In the genomic region with DNA sequence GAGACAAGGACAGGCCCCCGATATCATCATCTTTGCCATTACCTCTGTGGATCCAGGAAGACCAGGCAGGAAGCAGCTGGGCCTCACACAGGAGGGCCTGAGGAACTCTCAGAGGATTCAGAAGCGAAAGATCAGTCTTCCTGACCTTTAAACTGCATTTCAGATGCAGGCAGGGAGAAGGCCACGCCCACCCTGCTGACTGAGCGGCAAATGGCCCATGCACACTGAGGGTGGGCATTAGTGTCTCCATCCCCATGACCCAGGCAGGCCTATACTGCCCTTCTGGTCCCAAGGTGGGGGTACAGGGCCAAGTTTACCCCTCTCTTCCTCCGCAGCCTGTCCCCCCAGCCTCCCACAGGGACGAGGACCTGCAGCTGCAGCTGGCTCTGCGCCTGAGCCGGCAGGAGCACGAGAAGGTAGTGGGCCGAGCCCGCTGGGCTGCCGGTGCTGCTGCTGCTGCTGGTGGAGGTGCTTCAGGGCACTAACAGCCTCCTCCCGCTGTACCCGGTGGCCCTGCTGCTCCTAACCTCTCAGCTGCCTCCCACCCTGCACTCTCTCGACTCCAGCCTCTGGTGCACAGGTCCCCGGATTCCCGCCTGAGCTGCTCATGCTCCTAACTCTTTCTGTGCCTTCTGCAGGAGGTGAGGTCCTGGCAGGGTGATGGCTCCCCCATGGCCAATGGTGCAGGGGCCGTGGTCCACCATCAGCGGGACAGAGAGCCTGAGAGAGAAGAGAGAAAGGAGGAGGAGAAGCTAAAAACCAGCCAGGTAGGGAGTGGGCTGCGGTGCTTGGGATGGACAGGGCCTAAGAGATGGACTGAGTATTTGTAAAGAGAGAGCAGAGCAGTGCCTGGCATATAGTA, we compare ENCODE assay signal across 30 cellular contexts. TPM values are rescaled to one million over a fixed set of nuclear protein-coding genes. Genes with fewer than 3 reads are reported as not detected.
DNase-seq lines count a peak whose midpoint lies in the region; ATAC-seq, FAIRE-seq and TF ChIP-seq lines count a peak whose summit lies in the region.
"Had no signal": no experiment of that assay in that cellular context is flagged by ENCODE, and none has a peak within 500 bp of the region (broad histone marks: within the 10 kb centered on the region; RNA-seq: fewer than 3 reads in every experiment).

No MANE protein-coding gene starts in this region.

- CTCF ChIA-PET in WTC11 (lab: Charles Lee), result interaction anchor here (0.9 to 1.6 kb wide), 2 partner anchors 12 to 59 kb away, joined by 5 read pairs; no protein-coding TSS in a partner anchor

- intact Hi-C loops in testis (cut with DNase I; ENCODE audit: low total_unique reads), result no loop called here

- H3K36me3 Mint-ChIP-seq in WTC11, result peaks cover 13% of the 10 kb centered on the region; the same call in 1 of the 2 replicates
- H3K36me3 Mint-ChIP-seq: activated naive CD4-positive, alpha-beta T cell treated with anti-CD3 and anti-CD28 coated beads, Interleukin-2, amount 50 U/mL, for 72 hours; immature natural killer cell; natural killer cell had no signal

- H3K36me3 ChIP-seq in RWPE2 (ENCODE audit: low read depth) (peaks cover 41% of the 10 kb centered on the region), hepatocyte (replicated peaks; ENCODE audit: insufficient read depth, low read depth) (no peaks in the 10 kb centered on the region), small intestine (ENCODE audit: control insufficient read depth in 2 of 2, insufficient read depth in 2 of 2, low read length in 2 of 2) (no peaks in the 10 kb centered on the region), testis (ENCODE audit: low read depth, missing control alignments) (no peaks in the 10 kb centered on the region)
- H3K36me3 ChIP-seq: ascending aorta had no signal

- H3K4me3 ChIP-seq in RWPE2 (ENCODE audit: severe bottlenecking) (no peak overlapping the region), hepatocyte (no peak overlapping the region), small intestine (ENCODE audit: low read depth in 1 of 2, low read length in 2 of 2) (no peak overlapping the region), testis (no peak overlapping the region)
- H3K4me3 ChIP-seq: ascending aorta, GM23248, left ventricle myocardium inferior had no signal

- ATAC-seq in RWPE2 (ENCODE audit: low read depth) (no peak), WTC11 (no peak)
- ATAC-seq: activated naive CD4-positive, alpha-beta T cell treated with anti-CD3 and anti-CD28 coated beads, Interleukin-2, amount 50 U/mL, for 72 hours; activated T-helper 17 cell treated with anti-CD3 and anti-CD28 coated beads, Interleukin-2, amount 50 U/mL, for 72 hours; natural killer cell; right cardiac atrium had no signal

- H3K4me3 Mint-ChIP-seq in WTC11, result no peak overlapping the region
- H3K4me3 Mint-ChIP-seq: activated CD4-positive, alpha-beta T cell treated with anti-CD3 and anti-CD28 coated beads, Interleukin-2, amount 10 ng/mL, durations not matched to agents 7 days and 5 days; activated T-helper 17 cell treated with anti-CD3 and anti-CD28 coated beads, Interleukin-2, amount 50 U/mL, for 72 hours; immature natural killer cell; mesothelial cell of epicardium; natural killer cell had no signal

- no peaks in the 10 kb centered on the region for H4K20me1 ChIP-seq in hepatocyte (ENCODE audit: insufficient read depth, poor library complexity, severe bottlenecking)

- WGBS in hepatocyte (ENCODE audit: low lambda C conversion rate, missing lambda C conversion rate), result 86% methylated on average over 20 of the region's 20 CpGs
- 33 to 58% (median 49%) methylated on average over 19 to 20 of the region's 20 CpGs for WGBS in small intestine, 3 donors
- WGBS in testis, 2 donors, result 55 to 63% methylated on average over 19 to 20 of the region's 20 CpGs

- peaks cover 12% of the 10 kb centered on the region for H3K27me3 Mint-ChIP-seq in WTC11 (ENCODE audit: low read depth)

- peaks cover 5% of the 10 kb centered on the region for H3K79me2 ChIP-seq in hepatocyte

- H3K27me3 ChIP-seq in RWPE2 (ENCODE audit: insufficient read depth, poor library complexity, severe bottlenecking) (no peaks in the 10 kb centered on the region), hepatocyte (no peaks in the 10 kb centered on the region), small intestine (ENCODE audit: control insufficient read depth in 2 of 2, insufficient read depth in 2 of 2, low read length in 2 of 2) (no peaks in the 10 kb centered on the region), testis (no peaks in the 10 kb centered on the region)
- H3K27me3 ChIP-seq: ascending aorta had no signal

- no peaks in the 10 kb centered on the region for H3K9me3 Mint-ChIP-seq in WTC11
- H3K9me3 Mint-ChIP-seq: activated CD4-positive, alpha-beta T cell treated with anti-CD3 and anti-CD28 coated beads, Interleukin-2, amount 10 ng/mL, durations not matched to agents 7 days and 5 days; activated naive CD4-positive, alpha-beta T cell treated with anti-CD3 and anti-CD28 coated beads, Interleukin-2, amount 50 U/mL, for 72 hours; activated T-helper 17 cell treated with anti-CD3 and anti-CD28 coated beads, Interleukin-2, amount 50 U/mL, for 72 hours; immature natural killer cell; mesothelial cell of epicardium; natural killer cell had no signal

- H3K4me1 Mint-ChIP-seq in WTC11, result peaks cover 41% of the 10 kb centered on the region

- no peak for FAIRE-seq in small intestine (lab: Jason Lieb, UNC)
- FAIRE-seq: GM18507 had no signal

- TF ChIP-seq POLR2A in testis (IDR thresholded peaks at IDR 0.05), result no peak

- no peaks in the 10 kb centered on the region for H3K9me2 ChIP-seq in hepatocyte (replicated peaks; ENCODE audit: insufficient read depth)
- H3K9me2 ChIP-seq: SK-N-SH had no signal

- no peak for TF ChIP-seq CTCF in RWPE2 (IDR thresholded peaks at IDR 0.05; ENCODE audit: poor library complexity, severe bottlenecking)
- no peak for TF ChIP-seq CTCF in hepatocyte (IDR thresholded peaks at IDR 0.05; ENCODE audit: poor library complexity)
- no peak for TF ChIP-seq CTCF in WTC11 (IDR thresholded peaks at IDR 0.05)
- no peak for TF ChIP-seq CTCF in testis (IDR thresholded peaks at IDR 0.05)

- H3K4me1 ChIP-seq in RWPE2 (ENCODE audit: insufficient read depth, poor library complexity, severe bottlenecking), result peaks cover 33% of the 10 kb centered on the region
- peaks cover 37% of the 10 kb centered on the region for H3K4me1 ChIP-seq in hepatocyte (ENCODE audit: insufficient read depth)
- peaks cover 0 to 5% of the 10 kb centered on the region in 2 donors for H3K4me1 ChIP-seq in small intestine (ENCODE audit: control insufficient read depth in 2 of 2, insufficient read depth in 1 of 2, low read depth in 1 of 2, low read length in 1 of 2)
- peaks cover 42% of the 10 kb centered on the region for H3K4me1 ChIP-seq in testis

- peak overlapping the region; percentile 61 for H3K27ac ChIP-seq in RWPE2 (ENCODE audit: poor library complexity, severe bottlenecking)
- H3K27ac ChIP-seq in hepatocyte, result peak overlapping the region; percentile 74
- H3K27ac ChIP-seq in small intestine (ENCODE audit: low read depth in 1 of 2, low read length in 1 of 2), result peak overlapping the region; percentile 52
- H3K27ac ChIP-seq in testis, result no peak overlapping the region
- H3K27ac ChIP-seq: ascending aorta, GM23248, left ventricle myocardium inferior had no signal

- peak; percentile 30 for DNase-seq in DMS 273 (lab: John Stamatoyannopoulos, UW; ENCODE audit: unreplicated experiment)
- DNase-seq in DMS 273 treated with DMSO at 0.1 percent for 48 hours (lab: John Stamatoyannopoulos, UW), result no peak
- DNase-seq in RWPE2 (ENCODE audit: low spot score), result no peak
- peak; percentile 55 for DNase-seq in hepatocyte (ENCODE audit: low spot score)
- DNase-seq in small intestine, result peak; percentile 86
- no peak for DNase-seq in WTC11 (ENCODE audit: low spot score)
- DNase-seq in testis, result no peak
- DNase-seq in epidermal melanocyte (ENCODE audit: insufficient read length, low spot score), result no peak
- DNase-seq: 8988T; activated CD4-positive, alpha-beta T cell treated with anti-CD3 and anti-CD28 coated beads, Interleukin-2, amount 10 ng/mL, durations not matched to agents 7 days and 5 days; DMS79 treated with DMSO at 0.1 percent for 48 hours; foreskin fibroblast; GM23248; immature natural killer cell; Kasumi-1; left ventricle myocardium inferior; natural killer cell; NCI-H1048; NCI-H1694 treated with DMSO at 0.1 percent for 48 hours; NCI-H226; right cardiac atrium; SK-N-SH; stimulated activated naive CD4-positive, alpha-beta T cell treated with Interleukin-2 at 50 U/mL for 16 hours; T-helper 2 cell had no signal

- H3K9me3 ChIP-seq in RWPE2 (ENCODE audit: severe bottlenecking) (no peaks in the 10 kb centered on the region), hepatocyte (ENCODE audit: low read depth) (no peaks in the 10 kb centered on the region), small intestine (ENCODE audit: control insufficient read depth, low read depth) (no peaks in the 10 kb centered on the region), testis (no peaks in the 10 kb centered on the region)
- H3K9me3 ChIP-seq: ascending aorta, left ventricle myocardium inferior, SK-N-SH had no signal

- no peak overlapping the region for H2AFZ ChIP-seq in hepatocyte
- H2AFZ ChIP-seq: GM23248 had no signal

- H3K27ac Mint-ChIP-seq in WTC11, result no peak overlapping the region; the same call in 1 of the 2 replicates
- H3K27ac Mint-ChIP-seq: activated CD4-positive, alpha-beta T cell treated with anti-CD3 and anti-CD28 coated beads, Interleukin-2, amount 10 ng/mL, durations not matched to agents 7 days and 5 days; activated naive CD4-positive, alpha-beta T cell treated with anti-CD3 and anti-CD28 coated beads, Interleukin-2, amount 50 U/mL, for 72 hours; activated T-helper 17 cell treated with anti-CD3 and anti-CD28 coated beads, Interleukin-2, amount 50 U/mL, for 72 hours; immature natural killer cell; mesothelial cell of epicardium; natural killer cell had no signal

- POLR2A ChIA-PET in WTC11 (lab: Charles Lee), result interaction anchor here (0.6 kb wide), 1 partner anchor 32 kb away, joined by 6 read pairs; no protein-coding TSS in a partner anchor

- no peak overlapping the region for H3K4me2 ChIP-seq in hepatocyte
- H3K4me2 ChIP-seq: SK-N-SH had no signal

RNA-seq across cellular contexts. Expression of gene EPN3, which starts 6.2 kb away (rescaled TPM):
- total RNA-seq in hepatocyte, result 2.7 and 3.8 TPM in 2 replicates
- 11.5 and 12.1 TPM in 2 replicates for polyA plus RNA-seq in hepatocyte
- 10 to 100 TPM in 2 of 3 donors, 1 to 10 TPM in 1; 5.4 to 28.1 (median 17.4) TPM for polyA plus RNA-seq in small intestine
- 6.9 to 8.8 TPM (median 8.1 TPM) in 3 replicates for total RNA-seq in WTC11 (2021)
- 1 to 10 TPM; 4.9 to 6.3 TPM for total RNA-seq in testis
- polyA plus RNA-seq in testis (ENCODE audit: insufficient read depth, low read depth, low replicate concordance), result 6.3 TPM
- total RNA-seq: activated CD4-positive, alpha-beta T cell treated with anti-CD3 and anti-CD28 coated beads, Interleukin-2, amount 10 ng/mL, durations not matched to agents 7 days and 5 days; activated naive CD4-positive, alpha-beta T cell treated with anti-CD3 and anti-CD28 coated beads, Interleukin-2, amount 50 U/mL, for 72 hours; activated T-helper 17 cell treated with anti-CD3 and anti-CD28 coated beads, Interleukin-2, amount 50 U/mL, for 72 hours; GM23248; natural killer cell had no signal
- polyA plus RNA-seq: GM23248, immature natural killer cell had no signal

RNA-seq across cellular contexts. Expression of gene SPATA20, which starts 8.2 kb away (rescaled TPM):
- total RNA-seq in hepatocyte (91.0 and 97.5 TPM in 2 replicates), WTC11 (2021) (24.6 to 30.6 TPM (median 26.3 TPM) in 3 replicates), testis (100 to 1,000 TPM; 207 to 338 TPM)
- polyA plus RNA-seq in hepatocyte (108 and 114 TPM in 2 replicates), small intestine (10 to 100 TPM in 2 of 3 donors, 1 to 10 TPM in 1; 7.0 to 26.6 (median 20.6) TPM), testis (ENCODE audit: insufficient read depth, low read depth, low replicate concordance) (264 TPM)

RNA-seq across cellular contexts. Expression of gene CACNA1G, which starts 21.7 kb away (rescaled TPM):
- total RNA-seq in hepatocyte (2.9 and 4.8 TPM in 2 replicates), WTC11 (2021) (5.4 to 6.7 TPM (median 6.2 TPM) in 3 replicates), testis (1 to 10 TPM; 1.3 to 1.7 TPM)
- polyA plus RNA-seq in hepatocyte (3.5 and 4.8 TPM in 2 replicates), small intestine (under 1 TPM in 1 of 3 donors, not detected in 2; 0.03 TPM), testis (ENCODE audit: insufficient read depth, low read depth, low replicate concordance) (1.7 TPM)
- total RNA-seq: activated CD4-positive, alpha-beta T cell treated with anti-CD3 and anti-CD28 coated beads, Interleukin-2, amount 10 ng/mL, durations not matched to agents 7 days and 5 days; epithelial cell of proximal tubule; natural killer cell had no signal
- polyA plus RNA-seq: immature natural killer cell had no signal

RNA-seq across cellular contexts. Expression of gene MYCBPAP, which starts 30.5 kb away (rescaled TPM):
- 0.43 TPM in 1 of 2 replicates, not detected in the other for total RNA-seq in hepatocyte
- 0.70 and 1.2 TPM in 2 replicates for polyA plus RNA-seq in hepatocyte
- polyA plus RNA-seq in small intestine, result under 1 TPM in 2 of 3 donors, not detected in 1; 0.13 to 0.45 TPM
- 5.7 to 6.9 TPM (median 6.6 TPM) in 3 replicates for total RNA-seq in WTC11 (2021)
- total RNA-seq in testis, result 10 to 100 TPM; 75.9 to 91.7 TPM
- polyA plus RNA-seq in testis (ENCODE audit: insufficient read depth, low read depth, low replicate concordance), result 315 TPM

Comparison
In these comparisons a context has a peak if more than half of its experiments do, and no peak if none do; other contexts are left out.
1. DNase-seq: peak in DMS 273 (single experiment), hepatocyte (single experiment) and small intestine (single experiment); none in DMS 273 treated with DMSO at 0.1 percent for 48 hours (single experiment), RWPE2 (single experiment), WTC11 (single experiment), testis (single experiment) and epidermal melanocyte (single experiment).
2. H3K27ac ChIP-seq: peak in RWPE2 (single experiment), hepatocyte (single experiment) and small intestine (2 of 2); none in testis (0 of 2).